ENCODE assay signal across 23 cellular contexts in genomic region chr3:126706631-126707030, GRCh38.
"Had no signal": no experiment of that assay in that cellular context is flagged by ENCODE, and none has a peak within 500 bp of the region (broad histone marks: within the 10 kb centered on the region; RNA-seq: fewer than 3 reads in every experiment).

No MANE protein-coding gene starts in this region.

- H3K27ac ChIP-seq: gastroesophageal sphincter, hepatocyte, left ventricle myocardium inferior, neural progenitor cell, parathyroid adenoma, psoas muscle, sigmoid colon, thyroid gland had no signal

- H3K4me1 ChIP-seq: neural progenitor cell had no signal

- H3K27me3 ChIP-seq: gastroesophageal sphincter, hepatocyte, sigmoid colon, thyroid gland had no signal

- H3K36me3 ChIP-seq: gastroesophageal sphincter, left ventricle myocardium inferior, neural progenitor cell, sigmoid colon, thyroid gland had no signal

- DNase-seq: activated B cell treated with CpG ODN at 0.5 μM for 24 hours; activated CD4-positive, alpha-beta T cell treated with anti-CD3 and anti-CD28 coated beads, Interleukin-2, amount 50 U/mL, for 4 hours; activated CD8-positive, alpha-beta memory T cell treated with anti-CD3 and anti-CD28 coated beads for 24 hours; activated effector memory CD4-positive, alpha-beta T cell treated with Interleukin-2 at 50 U/mL for 16 hours; activated naive CD4-positive, alpha-beta T cell treated with anti-CD3 and anti-CD28 coated beads for 36 hours; activated naive CD8-positive, alpha-beta T cell treated with anti-CD3 and anti-CD28 coated beads for 36 hours; central memory CD4-positive, alpha-beta T cell; islet precursor cell; left ventricle myocardium inferior; mesendoderm; natural killer cell; occipital lobe; psoas muscle; sigmoid colon; small intestine; stimulated activated CD4-positive, alpha-beta T cell treated with anti-CD3 and anti-CD28 coated beads, Interleukin-4, amount 100 ng/mL, for 24 hours; stimulated activated naive CD8-positive, alpha-beta T cell treated with anti-CD3 and anti-CD28 coated beads, Interleukin-15, amount 100 ng/mL, for 72 hours; thyroid gland had no signal

- H3K9me3 ChIP-seq: gastroesophageal sphincter, left ventricle myocardium inferior, psoas muscle, sigmoid colon, thyroid gland had no signal

- H3K4me3 ChIP-seq: gastroesophageal sphincter, hepatocyte, left ventricle myocardium inferior, lung, neural progenitor cell, psoas muscle, sigmoid colon, thyroid gland had no signal

- H3K9ac ChIP-seq: neural progenitor cell, parathyroid adenoma had no signal
